8 cellular contexts compared by ENCODE assay signal in the genomic region with DNA sequence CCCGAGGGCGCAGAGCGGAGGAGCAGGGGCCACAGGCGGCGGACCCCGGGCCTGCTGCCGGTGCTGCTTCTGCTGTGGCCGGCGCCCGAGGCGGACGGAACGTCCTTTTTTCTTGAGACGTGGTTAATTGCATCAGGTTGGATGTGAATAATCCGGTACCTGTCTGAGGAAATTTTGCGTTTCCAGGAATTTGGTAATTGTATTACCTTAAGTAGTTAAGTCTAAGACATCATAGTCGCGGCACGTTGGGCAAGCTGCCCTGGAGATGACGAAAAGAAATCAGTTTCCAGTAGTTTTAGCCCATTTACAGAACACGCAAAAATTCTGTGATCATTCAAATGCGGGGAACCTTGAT. TPM values are rescaled to one million over a fixed set of nuclear protein-coding genes. Genes with fewer than 3 reads are reported as not detected.
DNase-seq lines count a peak whose midpoint lies in the region; ATAC-seq and TF ChIP-seq lines count a peak whose summit lies in the region.

No MANE protein-coding gene starts in this region.

- H3K9ac ChIP-seq in SK-N-MC (ENCODE audit: insufficient read length): peak overlapping the region; percentile 99

- H3K4me3 ChIP-seq in SK-N-MC (peak overlapping the region; percentile 96), foreskin fibroblast (ENCODE audit: low read depth in 1 of 2, low read length in 2 of 2) (peak overlapping the region; percentile 76 to 93), retinal pigment epithelial cell (ENCODE audit: low read length) (peak overlapping the region; percentile 89)

- no peaks in the 10 kb centered on the region for H3K36me3 ChIP-seq in SK-N-MC (ENCODE audit: insufficient read depth, low read length)

- DNase-seq in SK-N-MC (ENCODE audit: low read depth, low spot score): no peak
- peak in 1 of 2 donors; percentile 46 for DNase-seq in foreskin fibroblast
- DNase-seq in retinal pigment epithelial cell (ENCODE audit: low read depth): no peak
- no peak for DNase-seq in HuH-7.5 (ENCODE audit: low spot score)
- DNase-seq in mucosa of gallbladder (ENCODE audit: low spot score): no peak
- DNase-seq in NCI-H748 treated with DMSO at 0.1 percent for 48 hours (lab: John Stamatoyannopoulos, UW): no peak

- peak overlapping the region; percentile 88 for H3K27ac ChIP-seq in SK-N-MC

- no peak for TF ChIP-seq CTCF in foreskin fibroblast (IDR thresholded peaks at IDR 0.05; ENCODE audit: low read depth, low read length)
- no peak for TF ChIP-seq CTCF in retinal pigment epithelial cell (conservative IDR thresholded peaks at IDR 0.05; ENCODE audit: low read depth, low read length)

- ATAC-seq in GM19463 (IDR thresholded peaks at IDR 0.05; ENCODE audit: unreplicated experiment) (peak; percentile 6), HG03039 (IDR thresholded peaks at IDR 0.05; ENCODE audit: unreplicated experiment) (no peak)

- H3K9me3 ChIP-seq in SK-N-MC (ENCODE audit: low read depth, low read length): no peaks in the 10 kb centered on the region

RNA-seq across cellular contexts. Expression of a gene that starts 0.8 kb away (rescaled TPM):
- total RNA-seq in mucosa of gallbladder: 65.7 TPM

RNA-seq across cellular contexts. Expression of a gene that starts 26.5 kb away (rescaled TPM):
- 21.8 TPM for total RNA-seq in mucosa of gallbladder
